ENCODE assay signal across 9 cellular contexts in genomic region chr6:136113736-136114173, GRCh38.
DNase-seq lines count a peak whose midpoint lies in the region; TF ChIP-seq lines count a peak whose summit lies in the region.
"Had no signal": no experiment of that assay in that cellular context is flagged by ENCODE, and none has a peak within 500 bp of the region (broad histone marks: within the 10 kb centered on the region; RNA-seq: fewer than 3 reads in every experiment).

No MANE protein-coding gene starts in this region.

- no peaks in the 10 kb centered on the region for H3K36me3 Mint-ChIP-seq in activated T-cell treated with anti-CD3 and anti-CD28 coated beads, Interleukin-2, amount 50 U/mL, for 24 hours (ENCODE audit: low read depth)
- H3K36me3 Mint-ChIP-seq: activated naive CD4-positive, alpha-beta T cell treated with anti-CD3 and anti-CD28 coated beads, Interleukin-2, amount 50 U/mL, for 72 hours had no signal

- intact Hi-C loops in posterior vena cava (cut with DNase I) = no loop called here

- H3K27ac Mint-ChIP-seq in activated T-cell treated with anti-CD3 and anti-CD28 coated beads, Interleukin-2, amount 50 U/mL, for 24 hours = no peak overlapping the region

- no peaks in the 10 kb centered on the region for H3K4me1 Mint-ChIP-seq in activated T-cell treated with anti-CD3 and anti-CD28 coated beads, Interleukin-2, amount 50 U/mL, for 24 hours (ENCODE audit: low read depth)

- peak; percentile 39 for DNase-seq in COLO829 (ENCODE audit: low spot score)
- DNase-seq in NCI-H1092 treated with DMSO at 0.1 percent for 48 hours (lab: John Stamatoyannopoulos, UW) = peak; percentile 94
- DNase-seq in SKM-1 treated with dmso at 0.1 percent for 144 hours (lab: John Stamatoyannopoulos, UW; ENCODE audit: unreplicated experiment) = peak; percentile 76
- DNase-seq in glomerular visceral epithelial cell (ENCODE audit: extremely low spot score) = peak; percentile 52
- DNase-seq in retinal pigment epithelial cell (ENCODE audit: low read depth) = peak; percentile 52
- DNase-seq in stimulated activated CD4-positive, alpha-beta T cell treated with anti-CD3 and anti-CD28 coated beads, Interleukin-4, amount 100 ng/mL, for 1 hour = no peak
- no peak for DNase-seq in activated T-cell treated with anti-CD3 and anti-CD28 coated beads, Interleukin-2, amount 50 U/mL, for 24 hours
- no peak for DNase-seq in posterior vena cava (ENCODE audit: low spot score)

- no peak for TF ChIP-seq CTCF in retinal pigment epithelial cell (conservative IDR thresholded peaks at IDR 0.05; ENCODE audit: low read depth, low read length)

- H3K4me3 ChIP-seq in retinal pigment epithelial cell (ENCODE audit: low read length) = no peak overlapping the region

- H3K27me3 Mint-ChIP-seq in activated T-cell treated with anti-CD3 and anti-CD28 coated beads, Interleukin-2, amount 50 U/mL, for 24 hours = peaks cover 5% of the 10 kb centered on the region

- H3K9me3 Mint-ChIP-seq in activated T-cell treated with anti-CD3 and anti-CD28 coated beads, Interleukin-2, amount 50 U/mL, for 24 hours = no peaks in the 10 kb centered on the region
- H3K9me3 Mint-ChIP-seq: activated naive CD4-positive, alpha-beta T cell treated with anti-CD3 and anti-CD28 coated beads, Interleukin-2, amount 50 U/mL, for 72 hours had no signal

- H3K4me3 Mint-ChIP-seq in activated T-cell treated with anti-CD3 and anti-CD28 coated beads, Interleukin-2, amount 50 U/mL, for 24 hours = no peak overlapping the region

Comparison
In these comparisons a context has a peak if more than half of its experiments do, and no peak if none do; other contexts are left out.
1. DNase-seq: peak in COLO829 (single experiment), NCI-H1092 treated with DMSO at 0.1 percent for 48 hours (single experiment), SKM-1 treated with dmso at 0.1 percent for 144 hours (single experiment), glomerular visceral epithelial cell (single experiment) and retinal pigment epithelial cell (single experiment); none in stimulated activated CD4-positive, alpha-beta T cell treated with anti-CD3 and anti-CD28 coated beads, Interleukin-4, amount 100 ng/mL, for 1 hour (single experiment), activated T-cell treated with anti-CD3 and anti-CD28 coated beads, Interleukin-2, amount 50 U/mL, for 24 hours (single experiment) and posterior vena cava (single experiment).